Comparison of ENCODE assay signal across 24 cellular contexts in the genomic region with DNA sequence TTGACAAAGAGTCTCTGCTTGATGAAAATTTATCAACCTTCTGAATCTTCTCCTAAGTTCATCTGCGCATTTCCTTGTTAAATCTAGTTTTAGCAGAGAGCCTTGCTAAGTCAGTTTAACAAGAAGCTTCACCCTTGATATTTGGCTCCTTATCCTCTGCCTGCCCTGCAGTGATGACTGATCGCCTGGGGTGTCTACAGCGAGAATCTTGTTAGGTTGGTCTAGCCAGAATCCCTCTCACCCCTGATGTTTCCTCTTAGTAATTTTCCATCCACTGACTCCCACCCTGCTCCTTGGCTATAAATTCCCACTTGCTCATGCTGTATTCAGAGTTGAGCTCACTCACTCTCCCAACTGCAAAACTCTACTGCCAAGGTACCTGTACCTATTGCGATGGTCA.
"Had no signal": no experiment of that assay in that cellular context is flagged by ENCODE, and none has a peak within 500 bp of the region (broad histone marks: within the 10 kb centered on the region; RNA-seq: fewer than 3 reads in every experiment).

No MANE protein-coding gene starts in this region.

- H3K4me1 Mint-ChIP-seq: endodermal cell; naive thymus-derived CD8-positive, alpha-beta T cell; stimulated activated effector memory CD8-positive, alpha-beta T cell treated with anti-CD3 and anti-CD28 coated beads, Interleukin-12 subunit alpha, Interleukin-12 subunit beta, amount 100 ng/mL, for 72 hours had no signal

- H3K27ac ChIP-seq: colonic mucosa, esophagus muscularis mucosa, left lung, ovary, psoas muscle, sigmoid colon, stomach, thyroid gland, upper lobe of left lung had no signal

- H3K27ac Mint-ChIP-seq: dendritic cell treated with granulocyte-macrophage colony-stimulating factor and Interleukin-4, amounts not matched to agents 40 ng/mL and 50 ng/mL, for 4 days; endodermal cell; naive thymus-derived CD8-positive, alpha-beta T cell; stimulated activated effector memory CD8-positive, alpha-beta T cell treated with anti-CD3 and anti-CD28 coated beads, Interleukin-12 subunit alpha, Interleukin-12 subunit beta, amount 100 ng/mL, for 72 hours had no signal

- H3K27me3 ChIP-seq: colonic mucosa, esophagus muscularis mucosa, left lung, ovary, sigmoid colon, stomach, thyroid gland, upper lobe of left lung had no signal

- H3K4me1 ChIP-seq: colonic mucosa, esophagus muscularis mucosa, left lung, psoas muscle, sigmoid colon, stomach, thyroid gland, upper lobe of left lung had no signal

- DNase-seq: colonic mucosa; effector CD8-positive, alpha-beta T cell; endodermal cell; foreskin melanocyte; hypothalamus; left cardiac atrium; left lung; mesenchymal stem cell; naive thymus-derived CD8-positive, alpha-beta T cell; occipital lobe; ovary; posterior cingulate gyrus; psoas muscle; right cardiac atrium; sigmoid colon; stimulated activated CD4-positive, alpha-beta T cell treated with anti-CD3 and anti-CD28 coated beads, Interleukin-2, amount 100 ng/mL, for 24 hours; stimulated activated CD4-positive, alpha-beta T cell treated with anti-CD3 and anti-CD28 coated beads, Interleukin-4, amount 100 ng/mL, for 24 hours; stimulated activated naive CD4-positive, alpha-beta T cell treated with Interleukin-2 at 50 U/mL for 16 hours; stomach; thyroid gland; upper lobe of left lung had no signal

- H3K4me3 ChIP-seq: colonic mucosa, esophagus muscularis mucosa, left lung, ovary, psoas muscle, sigmoid colon, stomach, thyroid gland, upper lobe of left lung had no signal

- ATAC-seq: left cardiac atrium; left lung; naive thymus-derived CD8-positive, alpha-beta T cell; psoas muscle; right cardiac atrium; stimulated activated effector memory CD8-positive, alpha-beta T cell treated with anti-CD3 and anti-CD28 coated beads, Interleukin-12 subunit alpha, Interleukin-12 subunit beta, amount 100 ng/mL, for 72 hours had no signal

- H3K27me3 Mint-ChIP-seq: dendritic cell treated with granulocyte-macrophage colony-stimulating factor and Interleukin-4, amounts not matched to agents 40 ng/mL and 50 ng/mL, for 4 days had no signal

- H3K9me3 ChIP-seq: colonic mucosa, esophagus muscularis mucosa, ovary, psoas muscle, sigmoid colon, thyroid gland, upper lobe of left lung had no signal

- H3K36me3 Mint-ChIP-seq: stimulated activated effector memory CD8-positive, alpha-beta T cell treated with anti-CD3 and anti-CD28 coated beads, Interleukin-12 subunit alpha, Interleukin-12 subunit beta, amount 100 ng/mL, for 72 hours had no signal

- H3K36me3 ChIP-seq: colonic mucosa, esophagus muscularis mucosa, left lung, ovary, sigmoid colon, stomach, thyroid gland, upper lobe of left lung had no signal

- H3K4me3 Mint-ChIP-seq: dendritic cell treated with granulocyte-macrophage colony-stimulating factor and Interleukin-4, amounts not matched to agents 40 ng/mL and 50 ng/mL, for 4 days; endodermal cell; naive thymus-derived CD8-positive, alpha-beta T cell; stimulated activated effector memory CD8-positive, alpha-beta T cell treated with anti-CD3 and anti-CD28 coated beads, Interleukin-12 subunit alpha, Interleukin-12 subunit beta, amount 100 ng/mL, for 72 hours had no signal
